9 cellular contexts compared by ENCODE assay signal in the genomic region with DNA sequence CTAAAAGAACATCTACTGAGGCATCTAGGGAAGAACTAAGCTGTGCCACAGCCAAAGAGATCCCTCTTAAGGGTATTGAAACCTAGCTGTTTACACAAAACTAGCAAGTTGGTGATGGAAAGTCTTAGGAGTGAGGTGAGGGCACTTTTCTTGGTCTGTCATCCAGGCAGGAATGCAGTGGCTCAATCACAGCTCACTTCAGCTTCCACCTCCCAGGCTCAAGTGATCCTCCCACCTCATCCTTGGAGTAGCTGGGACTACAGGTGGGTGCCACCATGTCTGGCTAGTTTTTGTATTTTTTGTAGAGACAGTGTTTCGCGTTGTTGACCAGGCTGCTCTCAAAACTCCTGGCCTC. TPM values are rescaled to one million over a fixed set of nuclear protein-coding genes. Genes with fewer than 3 reads are reported as not detected.
DNase-seq lines count a peak whose midpoint lies in the region; ATAC-seq and TF ChIP-seq lines count a peak whose summit lies in the region.
"Had no signal": no experiment of that assay in that cellular context is flagged by ENCODE, and none has a peak within 500 bp of the region (broad histone marks: within the 10 kb centered on the region; RNA-seq: fewer than 3 reads in every experiment).

No MANE protein-coding gene starts in this region.

- no peaks in the 10 kb centered on the region for H3K9me3 Mint-ChIP-seq in HFFc6
- no peaks in the 10 kb centered on the region for H3K9me3 Mint-ChIP-seq in activated CD8-positive, alpha-beta T cell treated with anti-CD3 and anti-CD28 coated beads for 36 hours
- no peaks in the 10 kb centered on the region for H3K9me3 Mint-ChIP-seq in stimulated activated effector memory CD8-positive, alpha-beta T cell treated with anti-CD3 and anti-CD28 coated beads, Interleukin-12 subunit alpha, Interleukin-12 subunit beta, amount 100 ng/mL, for 72 hours

- H3K4me3 Mint-ChIP-seq in HFFc6: peak overlapping the region; percentile 97
- H3K4me3 Mint-ChIP-seq in activated CD8-positive, alpha-beta T cell treated with anti-CD3 and anti-CD28 coated beads for 36 hours: peak overlapping the region; percentile 83
- H3K4me3 Mint-ChIP-seq in stimulated activated effector memory CD8-positive, alpha-beta T cell treated with anti-CD3 and anti-CD28 coated beads, Interleukin-12 subunit alpha, Interleukin-12 subunit beta, amount 100 ng/mL, for 72 hours: peak overlapping the region; percentile 96

- peaks cover 10% of the 10 kb centered on the region for H3K27me3 ChIP-seq in iPS-18a (ENCODE audit: control insufficient read depth, insufficient read depth, low read length)
- no peaks in the 10 kb centered on the region for H3K27me3 ChIP-seq in MG63

- H3K4me1 ChIP-seq in iPS-18a (ENCODE audit: control insufficient read depth, low read depth, low read length): peaks cover 12% of the 10 kb centered on the region

- no peaks in the 10 kb centered on the region; the same call in 1 of the 2 replicates for H3K27me3 Mint-ChIP-seq in HFFc6 (ENCODE audit: insufficient read depth)
- peaks cover 1% of the 10 kb centered on the region for H3K27me3 Mint-ChIP-seq in activated CD8-positive, alpha-beta T cell treated with anti-CD3 and anti-CD28 coated beads for 36 hours

- H3K4me3 ChIP-seq in iPS-18a (ENCODE audit: low read length) (peak overlapping the region; percentile 88), MG63 (no peak overlapping the region)
- H3K4me3 ChIP-seq: K562 had no signal

- no peak overlapping the region for H3K9ac ChIP-seq in iPS-18a (ENCODE audit: low read length)

- no peak overlapping the region for H3K27ac ChIP-seq in iPS-18a (ENCODE audit: low read length)

- H3K36me3 Mint-ChIP-seq in HFFc6 (ENCODE audit: low read depth): peaks cover 51% of the 10 kb centered on the region
- peaks cover 33% of the 10 kb centered on the region for H3K36me3 Mint-ChIP-seq in activated CD8-positive, alpha-beta T cell treated with anti-CD3 and anti-CD28 coated beads for 36 hours (ENCODE audit: low read depth)
- H3K36me3 Mint-ChIP-seq in stimulated activated effector memory CD8-positive, alpha-beta T cell treated with anti-CD3 and anti-CD28 coated beads, Interleukin-12 subunit alpha, Interleukin-12 subunit beta, amount 100 ng/mL, for 72 hours: peaks cover 76% of the 10 kb centered on the region

- peaks cover 45% of the 10 kb centered on the region for H3K36me3 ChIP-seq in iPS-18a (ENCODE audit: control insufficient read depth, low read depth, low read length)
- H3K36me3 ChIP-seq in MG63: peaks cover 6% of the 10 kb centered on the region

- CTCF ChIA-PET in activated CD8-positive, alpha-beta T cell treated with anti-CD3 and anti-CD28 coated beads for 36 hours (lab: Charles Lee): interaction anchor here (1.0 to 3.7 kb wide), 4 partner anchors 10 to 78 kb away, joined by 4 to 11 read pairs (median 5); no protein-coding TSS in a partner anchor

- POLR2A ChIA-PET in activated CD8-positive, alpha-beta T cell treated with anti-CD3 and anti-CD28 coated beads for 36 hours (lab: Charles Lee): interaction anchor here (1.3 to 1.6 kb wide), 3 partner anchors 9 to 85 kb away, joined by 3 to 5 read pairs (median 5); a partner anchor contains a TSS

- DNase-seq in HFFc6: no peak
- DNase-seq in activated CD8-positive, alpha-beta T cell treated with anti-CD3 and anti-CD28 coated beads for 36 hours: no peak
- no peak for DNase-seq in stimulated activated effector memory CD8-positive, alpha-beta T cell treated with anti-CD3 and anti-CD28 coated beads, Interleukin-12 subunit alpha, Interleukin-12 subunit beta, amount 100 ng/mL, for 72 hours (ENCODE audit: low spot score in 2 of 2)
- DNase-seq in HK-2 (ENCODE audit: unreplicated experiment): no peak
- no peak for DNase-seq in MG63
- DNase-seq in anterior cingulate cortex (lab: John Stamatoyannopoulos, UW): no peak

- ATAC-seq in activated CD8-positive, alpha-beta T cell treated with anti-CD3 and anti-CD28 coated beads for 36 hours: no peak
- ATAC-seq in stimulated activated effector memory CD8-positive, alpha-beta T cell treated with anti-CD3 and anti-CD28 coated beads, Interleukin-12 subunit alpha, Interleukin-12 subunit beta, amount 100 ng/mL, for 72 hours: no peak
- ATAC-seq in GM18502 (IDR thresholded peaks at IDR 0.05; ENCODE audit: poor library complexity, unreplicated experiment): no peak
- ATAC-seq: K562 had no signal

- no peak for TF ChIP-seq CTCF in HFFc6 (IDR thresholded peaks at IDR 0.05)
- TF ChIP-seq CTCF in activated CD8-positive, alpha-beta T cell treated with anti-CD3 and anti-CD28 coated beads for 36 hours (IDR thresholded peaks at IDR 0.05): no peak

- intact Hi-C loops in activated CD8-positive, alpha-beta T cell treated with anti-CD3 and anti-CD28 coated beads for 36 hours (cut with micrococcal nuclease): no loop called here

- H3K9me3 ChIP-seq in iPS-18a (ENCODE audit: control insufficient read depth, low read depth, low read length) (no peaks in the 10 kb centered on the region), MG63 (no peaks in the 10 kb centered on the region)

- H3K27ac Mint-ChIP-seq in HFFc6: peak overlapping the region; percentile 87
- H3K27ac Mint-ChIP-seq in activated CD8-positive, alpha-beta T cell treated with anti-CD3 and anti-CD28 coated beads for 36 hours: peak overlapping the region; percentile 89
- peak overlapping the region; percentile 97 for H3K27ac Mint-ChIP-seq in stimulated activated effector memory CD8-positive, alpha-beta T cell treated with anti-CD3 and anti-CD28 coated beads, Interleukin-12 subunit alpha, Interleukin-12 subunit beta, amount 100 ng/mL, for 72 hours

- H3K4me1 Mint-ChIP-seq in HFFc6 (ENCODE audit: low read depth): peaks cover 79% of the 10 kb centered on the region
- peaks cover 59% of the 10 kb centered on the region for H3K4me1 Mint-ChIP-seq in activated CD8-positive, alpha-beta T cell treated with anti-CD3 and anti-CD28 coated beads for 36 hours (ENCODE audit: low read depth)
- H3K4me1 Mint-ChIP-seq in stimulated activated effector memory CD8-positive, alpha-beta T cell treated with anti-CD3 and anti-CD28 coated beads, Interleukin-12 subunit alpha, Interleukin-12 subunit beta, amount 100 ng/mL, for 72 hours: peaks cover 61% of the 10 kb centered on the region

RNA-seq across cellular contexts. Expression of a gene that starts 2.4 kb away (rescaled TPM):
- total RNA-seq in HFFc6 (2021; fragmentation: NEBNext Ultra II Directional; extraction: Animal tissue kit (Norgen Biotek cat#: 25700)): 10 to 100 TPM; 30.9 to 36.7 (median 32.6) TPM
- 10 to 100 TPM; 18.2 to 19.0 TPM for total RNA-seq in activated CD8-positive, alpha-beta T cell treated with anti-CD3 and anti-CD28 coated beads for 36 hours
- 9.9 and 15.8 TPM in 2 replicates for total RNA-seq in MG63 (2014; rRNA removed; shearing (Covaris generic); ENCODE audit: low replicate concordance)
